In the genomic region with DNA sequence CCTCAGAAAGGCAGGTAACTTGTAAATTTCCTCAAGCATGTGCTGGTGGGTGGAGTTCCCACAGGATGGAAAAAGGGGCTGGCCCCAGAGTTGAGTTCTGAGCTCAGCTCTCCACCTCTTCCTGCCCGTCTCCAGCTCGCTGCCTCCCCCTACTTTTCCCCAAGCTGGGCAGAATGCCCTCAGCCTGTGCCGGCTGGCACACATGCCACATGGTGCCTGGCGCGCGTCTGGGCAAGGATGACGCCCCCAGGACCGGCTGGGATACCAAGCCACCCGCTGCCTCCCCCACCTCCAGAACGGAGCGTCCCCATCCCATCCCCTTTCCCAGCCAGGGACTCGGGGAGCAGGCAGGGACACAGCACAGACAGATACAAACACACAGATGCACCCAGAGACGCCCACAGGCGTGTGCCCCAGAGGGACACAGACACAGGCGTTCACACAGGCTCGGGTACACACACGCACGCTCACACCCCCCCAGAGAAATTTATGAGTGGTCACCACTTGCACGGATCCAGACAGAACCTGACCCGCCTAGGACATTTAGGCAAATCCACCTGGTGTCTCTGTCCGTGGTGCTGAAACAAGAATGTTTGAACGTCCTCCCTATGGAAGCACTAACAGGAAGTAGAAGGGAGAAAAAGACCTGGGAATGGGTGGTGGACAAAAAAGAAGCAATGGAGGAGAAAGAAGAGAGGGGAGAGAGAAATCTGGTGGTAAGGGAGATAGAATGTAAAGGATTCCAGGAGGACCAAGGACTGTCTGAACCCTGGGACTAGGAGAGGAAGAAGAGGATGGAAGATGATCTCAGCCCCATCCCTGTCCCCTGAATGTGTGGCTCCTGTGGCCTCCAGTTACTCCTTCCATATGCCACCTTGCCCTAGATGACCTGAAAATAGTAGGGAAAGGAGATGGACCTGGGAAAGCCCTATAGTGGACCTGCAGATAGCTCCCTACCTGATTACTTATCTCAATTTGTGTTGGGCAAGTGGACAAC, we compare ENCODE assay signal across 9 cellular contexts. TPM values are rescaled to one million over a fixed set of nuclear protein-coding genes. Genes with fewer than 3 reads are reported as not detected.
DNase-seq lines count a peak whose midpoint lies in the region; ATAC-seq and TF ChIP-seq lines count a peak whose summit lies in the region.
"Had no signal": no experiment of that assay in that cellular context is flagged by ENCODE, and none has a peak within 500 bp of the region (broad histone marks: within the 10 kb centered on the region; RNA-seq: fewer than 3 reads in every experiment).

No MANE protein-coding gene starts in this region.

- H3K27me3 Mint-ChIP-seq in H9 (ENCODE audit: low read depth), result peaks cover 100% of the 10 kb centered on the region

- H3K56ac ChIP-seq in H9 (ENCODE audit: insufficient read length, low read depth, low read length), result no peak overlapping the region

- TF ChIP-seq CTCF in H9 (conservative IDR thresholded peaks at IDR 0.05) (no peak), RWPE1 (conservative IDR thresholded peaks at IDR 0.05; ENCODE audit: low read depth) (no peak)

- no peaks in the 10 kb centered on the region for H3K36me3 ChIP-seq in aorta (ENCODE audit: control insufficient read depth in 1 of 2, insufficient read depth in 2 of 2, low read length in 1 of 2)

- H3K4ac ChIP-seq in H9 (ENCODE audit: low read depth, low read length), result no peak overlapping the region

- no peaks in the 10 kb centered on the region for H3K79me2 ChIP-seq in H9 (ENCODE audit: insufficient read depth, low read length)

- no peak overlapping the region for H3K9ac ChIP-seq in H9 (ENCODE audit: extremely low read depth, insufficient read length, low read length)

- no peaks in the 10 kb centered on the region for H3K79me1 ChIP-seq in H9 (ENCODE audit: insufficient read depth, low read depth, low read length, poor library complexity, severe bottlenecking)

- no peak overlapping the region for H3K18ac ChIP-seq in H9 (ENCODE audit: insufficient read length, low read depth, low read length)

- peak overlapping the region; percentile 51 for H3K4me2 ChIP-seq in H9 (ENCODE audit: insufficient read depth, insufficient read length, low read length)

- intact Hi-C loops in aorta (cut with DNase I), result no loop called here

- no peak overlapping the region for H2BK12ac ChIP-seq in H9 (ENCODE audit: insufficient read length, low read depth, low read length)

- H3K27me3 ChIP-seq in H9 (ENCODE audit: insufficient read depth, low read length) (peaks cover 37% of the 10 kb centered on the region), aorta (ENCODE audit: control insufficient read depth in 1 of 2, insufficient read depth in 2 of 2, low read length in 1 of 2) (no peaks in the 10 kb centered on the region)

- H3K4me1 Mint-ChIP-seq in H9, result peaks cover 17 to 36% of the 10 kb centered on the region in 2 experiments

- no peak overlapping the region for H2BK120ac ChIP-seq in H9 (ENCODE audit: low read depth, low read length, poor library complexity, severe bottlenecking)

- H3K9me3 ChIP-seq in H9 (ENCODE audit: control insufficient read depth, low read depth, low read length) (no peaks in the 10 kb centered on the region), aorta (ENCODE audit: control insufficient read depth, low read length) (no peaks in the 10 kb centered on the region)

- no peak overlapping the region for H4K8ac ChIP-seq in H9 (replicated peaks; ENCODE audit: insufficient read length, low read depth, low read length)

- H3K4me3 Mint-ChIP-seq in H9, result peak overlapping the region in 1 of 2 experiments; percentile 9; a peak in 3 of 5 replicates
- H3K4me3 Mint-ChIP-seq: naive B cell had no signal

- H3K23ac ChIP-seq in H9 (ENCODE audit: insufficient read length, low read depth, low read length), result no peak overlapping the region

- H4K91ac ChIP-seq in H9 (ENCODE audit: insufficient read length, low read depth, low read length), result no peak overlapping the region

- peak; percentile 51 for DNase-seq in A172 (ENCODE audit: low spot score)
- DNase-seq in H9, result peak; percentile 86
- DNase-seq in RWPE1 (ENCODE audit: low spot score), result peak; percentile 55
- peak; percentile 5 for DNase-seq in fibroblast of the conjunctiva (ENCODE audit: low read depth)
- DNase-seq in aorta, result no peak
- no peak for DNase-seq in cortex of kidney (lab: John Stamatoyannopoulos, UW)
- DNase-seq: naive B cell had no signal

- H3K9me3 Mint-ChIP-seq in H9, result peaks cover 0 to 3% of the 10 kb centered on the region in 2 experiments; a peak in 1 of 5 replicates

- peaks cover 2% of the 10 kb centered on the region for H4K20me1 ChIP-seq in H9 (ENCODE audit: control insufficient read depth, insufficient read depth, insufficient read length)

- H2AK5ac ChIP-seq in H9 (ENCODE audit: insufficient read length, low read length), result no peak overlapping the region

- H3K4me1 ChIP-seq in H9 (ENCODE audit: insufficient read depth, low read length) (peaks cover 8% of the 10 kb centered on the region; the same call in 1 of the 2 replicates), aorta (ENCODE audit: control insufficient read depth in 1 of 2, insufficient read depth in 2 of 2, low read length in 2 of 2) (no peaks in the 10 kb centered on the region)

- H2BK15ac ChIP-seq in H9 (ENCODE audit: low read depth, low read length), result no peak overlapping the region

- H4K5ac ChIP-seq in H9 (ENCODE audit: insufficient read length, low read depth, low read length), result no peak overlapping the region

- H3K36me3 Mint-ChIP-seq in H9 (ENCODE audit: insufficient read depth in 1 of 3, low read depth in 3 of 3), result no peaks in the 10 kb centered on the region

- H3K27ac Mint-ChIP-seq in H9, result no peak overlapping the region

- no peak overlapping the region for H3K4me3 ChIP-seq in aorta (ENCODE audit: low read length in 2 of 2)

- no peak overlapping the region for H2AFZ ChIP-seq in H9 (ENCODE audit: low read length)

- POLR2A ChIA-PET in RWPE1 (lab: Yijun Ruan, JAX; ENCODE audit: low non-redundant PET), result no interaction called here

- H3K23me2 ChIP-seq in H9 (ENCODE audit: insufficient read length, low read depth, low read length, poor library complexity, severe bottlenecking), result peaks cover 3% of the 10 kb centered on the region

- H3K27ac ChIP-seq in H9 (ENCODE audit: insufficient read length, low read depth, low read length) (no peak overlapping the region), RWPE1 (no peak overlapping the region), aorta (ENCODE audit: low read depth in 1 of 2, low read length in 2 of 2) (no peak overlapping the region)

- no peak overlapping the region for H2BK5ac ChIP-seq in H9 (ENCODE audit: insufficient read length, low read length)

- CTCF ChIA-PET in RWPE1 (lab: Yijun Ruan, JAX), result interaction anchor here (0.6 to 0.7 kb wide), 3 partner anchors 24 to 62 kb away, joined by 3 read pairs; no protein-coding TSS in a partner anchor

- no CpG with 5 or more reads among the region's 22 CpGs for WGBS in H9 (ENCODE audit: extremely low coverage, insufficient read length, low lambda C conversion rate)
- WGBS in aorta, 2 donors, result 1 to 2% methylated on average over 22 of the region's 22 CpGs

- H3K14ac ChIP-seq in H9 (ENCODE audit: insufficient read depth, low read length), result no peak overlapping the region

- H2BK20ac ChIP-seq in H9 (ENCODE audit: low read depth, low read length, poor library complexity, severe bottlenecking), result no peak overlapping the region

- ATAC-seq in aorta (ENCODE audit: low FRiP score), result peak; percentile 50
- no peak for ATAC-seq in HG03521 (IDR thresholded peaks at IDR 0.05; ENCODE audit: unreplicated experiment)
- ATAC-seq in GM18907 (IDR thresholded peaks at IDR 0.05; ENCODE audit: unreplicated experiment), result no peak

- H3T11ph ChIP-seq in H9 (ENCODE audit: low read length), result no peak overlapping the region

RNA-seq across cellular contexts. Expression of a gene that starts 15.5 kb away (rescaled TPM):
- total RNA-seq in A172 (2014; rRNA removed; shearing (Covaris generic)), result not detected in 2 replicates
- not detected in 2 replicates for total RNA-seq in H9 (2021)
- not detected for total RNA-seq in aorta
- polyA plus RNA-seq in aorta, result not detected

RNA-seq across cellular contexts. Expression of a gene that starts 34.5 kb away (rescaled TPM):
- total RNA-seq in A172 (2014; rRNA removed; shearing (Covaris generic)), result not detected in 2 replicates
- 14.7 and 15.5 TPM in 2 replicates for total RNA-seq in H9 (2021)
- 1 to 10 TPM; 1.0 to 2.5 TPM for total RNA-seq in aorta
- polyA plus RNA-seq in aorta, result 10 to 100 TPM in 1 of 2 donors, not detected in 1; 13.5 TPM

RNA-seq across cellular contexts. Expression of a gene that starts 44.7 kb away (rescaled TPM):
- 35.1 and 42.9 TPM in 2 replicates for total RNA-seq in A172 (2014; rRNA removed; shearing (Covaris generic))
- total RNA-seq in H9 (2021), result 48.2 and 51.3 TPM in 2 replicates
- 10 to 100 TPM; 34.7 to 58.1 TPM for total RNA-seq in aorta
- 10 to 100 TPM; 35.7 to 72.4 TPM for polyA plus RNA-seq in aorta

Comparison
In these comparisons a context has a peak if more than half of its experiments do, and no peak if none do; other contexts are left out.
1. DNase-seq: peak in A172 (single experiment), H9 (single experiment), RWPE1 (single experiment) and fibroblast of the conjunctiva (single experiment); none in aorta (0 of 2) and cortex of kidney (single experiment).